In genomic region chr4:7767966-7768365, GRCh38 we compare ENCODE assay signal across 27 cellular contexts.
"Had no signal": no experiment of that assay in that cellular context is flagged by ENCODE, and none has a peak within 500 bp of the region (broad histone marks: within the 10 kb centered on the region; RNA-seq: fewer than 3 reads in every experiment).

No MANE protein-coding gene starts in this region.

- DNase-seq: activated CD4-positive, alpha-beta memory T cell treated with anti-CD3 and anti-CD28 coated beads, Interleukin-2, amount 10 ng/mL, durations not matched to agents 7 days and 5 days; activated CD4-positive, alpha-beta T cell treated with anti-CD3 and anti-CD28 coated beads, Interleukin-2, amount 50 U/mL, for 1 hour; activated CD4-positive, CD25-positive, alpha-beta regulatory T cell; activated CD8-positive, alpha-beta memory T cell treated with anti-CD3 and anti-CD28 coated beads, Interleukin-2, amount 50 U/mL, for 4 hours; activated gamma-delta T cell treated with Interleukin-2 at 50 U/mL for 16 hours; activated naive CD4-positive, alpha-beta T cell treated with anti-CD3 and anti-CD28 coated beads, Interleukin-2, amount 10 ng/mL, durations not matched to agents 7 days and 5 days; activated naive CD8-positive, alpha-beta T cell treated with anti-CD3 and anti-CD28 coated beads for 36 hours; activated T-cell treated with anti-CD3 and anti-CD28 coated beads, Interleukin-2, amount 50 U/mL, for 72 hours; cerebellar nuclear complex; KG1; NCI-H1048; NCI-H146; NCI-H187 treated with DMSO at 0.1 percent for 48 hours; NCI-H2081 treated with DMSO at 0.1 percent for 48 hours; NCI-H2227 treated with DMSO at 0.1 percent for 48 hours; NCI-H446 treated with DMSO at 0.1 percent for 48 hours; NCI-H524 treated with DMSO at 0.1 percent for 48 hours; NCI-H774; SHP77; T-helper 17 cell; T-helper 9 cell had no signal

- H3K27ac ChIP-seq: Peyer's patch, RWPE1, SJSA1, VCaP had no signal

- H3K4me3 ChIP-seq: Peyer's patch, SJSA1 had no signal

- H3K27ac Mint-ChIP-seq: activated naive CD4-positive, alpha-beta T cell treated with anti-CD3 and anti-CD28 coated beads, Interleukin-2, amount 10 ng/mL, durations not matched to agents 7 days and 5 days; activated naive CD8-positive, alpha-beta T cell treated with anti-CD3 and anti-CD28 coated beads for 36 hours; activated T-cell treated with anti-CD3 and anti-CD28 coated beads, Interleukin-2, amount 50 U/mL, for 72 hours; activated T-helper 2 cell treated with anti-CD3 and anti-CD28 coated beads, Interferon-gamma antibody, Interleukin-2, Interleukin-4, amounts not matched to agents 10 μg/mL and 5 μg/mL and 100 μg/mL, durations not matched to agents 14 hours and 24 hours and 36 hours; T-helper 17 cell had no signal

- H3K27me3 ChIP-seq: Peyer's patch, SJSA1 had no signal

- FAIRE-seq: TTC549 had no signal

- H3K9me3 ChIP-seq: Peyer's patch, SJSA1 had no signal

- H3K4me3 Mint-ChIP-seq: activated CD4-positive, alpha-beta memory T cell treated with anti-CD3 and anti-CD28 coated beads, Interleukin-2, amount 10 ng/mL, durations not matched to agents 7 days and 5 days; activated naive CD4-positive, alpha-beta T cell treated with anti-CD3 and anti-CD28 coated beads, Interleukin-2, amount 10 ng/mL, durations not matched to agents 7 days and 5 days; activated naive CD8-positive, alpha-beta T cell treated with anti-CD3 and anti-CD28 coated beads for 36 hours; activated T-cell treated with anti-CD3 and anti-CD28 coated beads, Interleukin-2, amount 50 U/mL, for 72 hours; T-helper 17 cell had no signal

- H3K9me3 Mint-ChIP-seq: activated CD4-positive, alpha-beta memory T cell treated with anti-CD3 and anti-CD28 coated beads, Interleukin-2, amount 10 ng/mL, durations not matched to agents 7 days and 5 days; activated naive CD4-positive, alpha-beta T cell treated with anti-CD3 and anti-CD28 coated beads, Interleukin-2, amount 10 ng/mL, durations not matched to agents 7 days and 5 days; activated naive CD8-positive, alpha-beta T cell treated with anti-CD3 and anti-CD28 coated beads for 36 hours; activated T-cell treated with anti-CD3 and anti-CD28 coated beads, Interleukin-2, amount 50 U/mL, for 72 hours; activated T-helper 2 cell treated with anti-CD3 and anti-CD28 coated beads, Interferon-gamma antibody, Interleukin-2, Interleukin-4, amounts not matched to agents 10 μg/mL and 5 μg/mL and 100 μg/mL, durations not matched to agents 14 hours and 24 hours and 36 hours had no signal

- H3K4me1 ChIP-seq: SJSA1 had no signal

- H3K27me3 Mint-ChIP-seq: activated CD4-positive, alpha-beta memory T cell treated with anti-CD3 and anti-CD28 coated beads, Interleukin-2, amount 10 ng/mL, durations not matched to agents 7 days and 5 days; activated naive CD4-positive, alpha-beta T cell treated with anti-CD3 and anti-CD28 coated beads, Interleukin-2, amount 10 ng/mL, durations not matched to agents 7 days and 5 days; activated naive CD8-positive, alpha-beta T cell treated with anti-CD3 and anti-CD28 coated beads for 36 hours; T-helper 17 cell had no signal

- ATAC-seq: activated T-cell treated with anti-CD3 and anti-CD28 coated beads, Interleukin-2, amount 50 U/mL, for 72 hours; T-helper 17 cell had no signal
